ENCODE assay signal across 6 cellular contexts in genomic region chr16:1379863-1380174, GRCh38. TPM values are rescaled to one million over a fixed set of nuclear protein-coding genes. Genes with fewer than 3 reads are reported as not detected.
DNase-seq lines count a peak whose midpoint lies in the region; ATAC-seq and TF ChIP-seq lines count a peak whose summit lies in the region.

No MANE protein-coding gene starts in this region.

- no peaks in the 10 kb centered on the region for H3K9me3 ChIP-seq in prostate gland

- H3K4me1 ChIP-seq in prostate gland (replicated peaks) = no peaks in the 10 kb centered on the region

- DNase-seq in activated naive CD8-positive, alpha-beta T cell treated with anti-CD3 and anti-CD28 coated beads, Interleukin-2, amount 50 U/mL, for 24 hours = no peak
- DNase-seq in prostate gland (ENCODE audit: low spot score) = no peak
- no peak for DNase-seq in medulla oblongata (ENCODE audit: extremely low spot score)
- DNase-seq in glomerular visceral epithelial cell (ENCODE audit: extremely low spot score) = no peak

- TF ChIP-seq POLR2A in prostate gland (IDR thresholded peaks at IDR 0.05) = no peak

- intact Hi-C loops in prostate gland (cut with DNase I) = no loop called here

- H3K4me3 Mint-ChIP-seq in activated naive CD8-positive, alpha-beta T cell treated with anti-CD3 and anti-CD28 coated beads, Interleukin-2, amount 50 U/mL, for 24 hours = peak overlapping the region; percentile 74

- H3K4me3 ChIP-seq in prostate gland = peak overlapping the region; percentile 39 to 54

- peaks cover 5% of the 10 kb centered on the region for H3K36me3 Mint-ChIP-seq in activated naive CD8-positive, alpha-beta T cell treated with anti-CD3 and anti-CD28 coated beads, Interleukin-2, amount 50 U/mL, for 24 hours (ENCODE audit: low read depth)

- no peak for TF ChIP-seq CTCF in prostate gland (IDR thresholded peaks at IDR 0.05)

- no peaks in the 10 kb centered on the region for H3K36me3 ChIP-seq in prostate gland

- H3K27me3 ChIP-seq in prostate gland (replicated peaks; ENCODE audit: insufficient read depth) = no peaks in the 10 kb centered on the region

- ATAC-seq in HG03135 (IDR thresholded peaks at IDR 0.05; ENCODE audit: unreplicated experiment) = peak; percentile 11
- ATAC-seq in activated naive CD8-positive, alpha-beta T cell treated with anti-CD3 and anti-CD28 coated beads, Interleukin-2, amount 50 U/mL, for 24 hours = no peak
- ATAC-seq in HG03025 (IDR thresholded peaks at IDR 0.05; ENCODE audit: low FRiP score, unreplicated experiment) = no peak

- no peaks in the 10 kb centered on the region for H3K9me3 Mint-ChIP-seq in activated naive CD8-positive, alpha-beta T cell treated with anti-CD3 and anti-CD28 coated beads, Interleukin-2, amount 50 U/mL, for 24 hours

- no peaks in the 10 kb centered on the region for H3K27me3 Mint-ChIP-seq in activated naive CD8-positive, alpha-beta T cell treated with anti-CD3 and anti-CD28 coated beads, Interleukin-2, amount 50 U/mL, for 24 hours

- no peak overlapping the region for H3K27ac ChIP-seq in prostate gland

- H3K4me1 Mint-ChIP-seq in activated naive CD8-positive, alpha-beta T cell treated with anti-CD3 and anti-CD28 coated beads, Interleukin-2, amount 50 U/mL, for 24 hours = peaks cover 13% of the 10 kb centered on the region

- peak overlapping the region; percentile 76 for H3K27ac Mint-ChIP-seq in activated naive CD8-positive, alpha-beta T cell treated with anti-CD3 and anti-CD28 coated beads, Interleukin-2, amount 50 U/mL, for 24 hours

- 15% methylated on average over 18 of the region's 19 CpGs for WGBS in prostate gland

RNA-seq across cellular contexts. Expression of gene GNPTG, which starts 28.1 kb away (rescaled TPM):
- 100 to 1,000 TPM in 1 of 2 donors, 10 to 100 TPM in 1; 99.6 to 132 TPM for total RNA-seq in prostate gland

RNA-seq across cellular contexts. Expression of gene TSR3, which starts 28.1 kb away (rescaled TPM):
- 100 to 1,000 TPM; 108 to 148 TPM for total RNA-seq in prostate gland

RNA-seq across cellular contexts. Expression of gene UNKL, which starts 34.7 kb away (rescaled TPM):
- total RNA-seq in prostate gland = 10 to 100 TPM; 32.6 to 96.7 TPM

RNA-seq across cellular contexts. Expression of gene UQCC4, which starts 40.7 kb away (rescaled TPM):
- total RNA-seq in prostate gland = 10 to 100 TPM; 12.3 to 24.0 TPM

RNA-seq across cellular contexts. Expression of gene BAIAP3, which starts 46.4 kb away (rescaled TPM):
- 10 to 100 TPM; 12.1 to 41.6 TPM for total RNA-seq in prostate gland
